ENCODE assay signal across 8 cellular contexts in genomic region chr1:162696286-162696862, GRCh38.
DNase-seq lines count a peak whose midpoint lies in the region; ATAC-seq, FAIRE-seq and TF ChIP-seq lines count a peak whose summit lies in the region.

No MANE protein-coding gene starts in this region.

- no peak for TF ChIP-seq POLR2A in transverse colon (IDR thresholded peaks at IDR 0.05)

- H3K27ac ChIP-seq in colonic mucosa (peak overlapping the region; percentile 1), left lung (peak overlapping the region in 1 of 2 donors; percentile 10), transverse colon (peak overlapping the region; percentile 71 to 87 (median 79))

- no peak for FAIRE-seq in RCC 7860 (lab: Jason Lieb, UNC)

- H3K4me3 ChIP-seq in colonic mucosa (no peak overlapping the region), left lung (no peak overlapping the region), transverse colon (no peak overlapping the region)

- intact Hi-C loops in colonic mucosa (cut with DNase I), result no loop called here
- intact Hi-C loops in left lung (cut with DNase I), result no loop called here
- intact Hi-C loops in transverse colon (cut with DNase I; ENCODE audit: low total_unique reads), result no loop called here

- 56 to 58% methylated on average over 3 to 5 of the region's 5 CpGs for WGBS in transverse colon (ENCODE audit: low coverage in 1 of 2), 2 donors

- H3K4me1 ChIP-seq in colonic mucosa (no peaks in the 10 kb centered on the region), left lung (peaks cover 0 to 4% of the 10 kb centered on the region in 2 donors), transverse colon (peaks cover 16 to 44% (median 22%) of the 10 kb centered on the region in 4 donors)

- TF ChIP-seq CTCF in colonic mucosa (IDR thresholded peaks at IDR 0.05), result no peak
- no peak for TF ChIP-seq CTCF in left lung (IDR thresholded peaks at IDR 0.05)
- no peak for TF ChIP-seq CTCF in transverse colon (IDR thresholded peaks at IDR 0.05)

- ATAC-seq in left lung (peak; percentile 95), HG02678 (IDR thresholded peaks at IDR 0.05; ENCODE audit: unreplicated experiment) (no peak)

- no peaks in the 10 kb centered on the region for H3K27me3 ChIP-seq in colonic mucosa
- H3K27me3 ChIP-seq in left lung, result no peaks in the 10 kb centered on the region
- H3K27me3 ChIP-seq in transverse colon, result no peaks in the 10 kb centered on the region

- no peak for TF ChIP-seq EP300 in transverse colon (IDR thresholded peaks at IDR 0.05; ENCODE audit: low read depth)

- H3K9ac ChIP-seq in colonic mucosa (ENCODE audit: low read depth in 2 of 2, low read length in 2 of 2), result no peak overlapping the region

- in situ Hi-C loops in G401 (cut with HindIII; ENCODE audit: low sequenced_read_pairs), result no loop called here
- in situ Hi-C loops in transverse colon (cut with MboI; ENCODE audit: low pct_ligation_motif_present in 1 of 4, low pct_unique_long_range_greater_than_20kb in 1 of 4, low sequenced_read_pairs in 3 of 4), result no loop called here

- H3K36me3 ChIP-seq in colonic mucosa, result no peaks in the 10 kb centered on the region
- no peaks in the 10 kb centered on the region for H3K36me3 ChIP-seq in left lung
- H3K36me3 ChIP-seq in transverse colon, result no peaks in the 10 kb centered on the region

- DNase-seq in G401 (ENCODE audit: low spot score) (peak; percentile 46), NCI-H510A (lab: John Stamatoyannopoulos, UW) (peak; percentile 91), colonic mucosa (peak; percentile 53), left lung (peak in 1 of 2 donors; percentile 55), transverse colon (peak; percentile 52), RCC 7860 (ENCODE audit: low spot score) (no peak)
- DNase-seq in activated CD4-positive, CD25-positive, alpha-beta regulatory T cell treated with anti-CD3 and anti-CD28 coated beads, Interleukin-2, amount 50 U/mL, for 72 hours, result no peak

- H3K9me3 ChIP-seq in colonic mucosa (no peaks in the 10 kb centered on the region), left lung (no peaks in the 10 kb centered on the region), transverse colon (no peaks in the 10 kb centered on the region)

Comparison
In these comparisons a context has a peak if more than half of its experiments do, and no peak if none do; other contexts are left out.
1. DNase-seq: peak in G401 (single experiment), NCI-H510A (single experiment), colonic mucosa (single experiment) and transverse colon (single experiment); none in RCC 7860 (single experiment) and activated CD4-positive, CD25-positive, alpha-beta regulatory T cell treated with anti-CD3 and anti-CD28 coated beads, Interleukin-2, amount 50 U/mL, for 72 hours (single experiment).